Comparison of ENCODE assay signal across 1 cellular context in the genomic region with DNA sequence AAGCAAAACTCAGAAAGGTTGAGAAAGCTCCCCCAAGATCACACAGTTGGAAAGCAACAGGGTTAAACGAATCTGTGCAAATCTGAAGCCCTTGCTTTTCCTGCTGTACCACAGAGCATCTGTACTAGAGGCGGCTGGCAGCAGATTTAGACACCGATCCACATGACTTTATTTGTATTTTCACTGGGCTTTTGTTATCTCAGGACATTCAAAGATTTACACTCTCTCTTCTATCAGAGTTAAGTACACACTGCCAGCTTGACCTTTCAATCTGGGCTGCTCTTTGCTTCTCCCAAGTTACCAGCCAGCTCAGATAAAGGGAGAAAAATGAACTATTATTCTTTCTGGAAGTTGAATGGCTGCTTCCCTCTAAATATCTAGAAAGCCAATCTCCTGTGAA.
TF ChIP-seq lines count a peak whose summit lies in the region.

No MANE protein-coding gene starts in this region.

TF ChIP-seq in HepG2, 621 proteins besides CTCF, POLR2A, EP300 and RAD21 (continued from another document):
- TF ChIP-seq, protein P1, sequence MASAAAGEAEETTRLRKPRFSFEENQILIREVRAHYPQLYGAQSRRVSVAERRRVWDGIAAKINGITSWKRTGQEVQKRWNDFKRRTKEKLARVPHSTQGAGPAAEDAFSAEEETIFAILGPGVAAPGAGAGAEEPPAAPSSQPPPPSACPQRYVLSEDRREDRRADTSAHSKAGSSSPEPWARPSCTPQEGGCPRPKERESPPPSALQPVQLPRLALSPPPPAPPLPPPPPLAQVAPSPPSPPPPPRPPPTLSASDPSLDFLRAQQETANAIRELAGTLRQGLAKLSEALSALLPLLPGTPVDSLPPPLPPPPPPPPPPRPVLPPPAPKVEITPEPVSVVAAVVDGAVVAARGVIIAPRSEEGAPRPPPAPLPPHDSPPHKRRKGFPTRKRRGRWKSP (CRISPR knock-in tag; IDR thresholded peaks at IDR 0.05) = no peak
- TF ChIP-seq PHF20 (CRISPR knock-in tag; IDR thresholded peaks at IDR 0.05) = no peak
- no peak for TF ChIP-seq TP53 (CRISPR knock-in tag; conservative IDR thresholded peaks at IDR 0.05)
- TF ChIP-seq KMT2A (CRISPR knock-in tag; IDR thresholded peaks at IDR 0.05) = no peak
- no peak for TF ChIP-seq MIER3 (CRISPR knock-in tag; IDR thresholded peaks at IDR 0.05; ENCODE audit: borderline replicate concordance)
- TF ChIP-seq ZBTB33 (CRISPR knock-in tag; IDR thresholded peaks at IDR 0.05) = no peak
- TF ChIP-seq, protein P2, sequence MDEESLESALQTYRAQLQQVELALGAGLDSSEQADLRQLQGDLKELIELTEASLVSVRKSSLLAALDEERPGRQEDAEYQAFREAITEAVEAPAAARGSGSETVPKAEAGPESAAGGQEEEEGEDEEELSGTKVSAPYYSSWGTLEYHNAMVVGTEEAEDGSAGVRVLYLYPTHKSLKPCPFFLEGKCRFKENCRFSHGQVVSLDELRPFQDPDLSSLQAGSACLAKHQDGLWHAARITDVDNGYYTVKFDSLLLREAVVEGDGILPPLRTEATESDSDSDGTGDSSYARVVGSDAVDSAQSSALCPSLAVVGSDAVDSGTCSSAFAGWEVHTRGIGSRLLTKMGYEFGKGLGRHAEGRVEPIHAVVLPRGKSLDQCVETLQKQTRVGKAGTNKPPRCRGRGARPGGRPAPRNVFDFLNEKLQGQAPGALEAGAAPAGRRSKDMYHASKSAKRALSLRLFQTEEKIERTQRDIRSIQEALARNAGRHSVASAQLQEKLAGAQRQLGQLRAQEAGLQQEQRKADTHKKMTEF (CRISPR knock-in tag; IDR thresholded peaks at IDR 0.05) = no peak
- TF ChIP-seq, protein P3, sequence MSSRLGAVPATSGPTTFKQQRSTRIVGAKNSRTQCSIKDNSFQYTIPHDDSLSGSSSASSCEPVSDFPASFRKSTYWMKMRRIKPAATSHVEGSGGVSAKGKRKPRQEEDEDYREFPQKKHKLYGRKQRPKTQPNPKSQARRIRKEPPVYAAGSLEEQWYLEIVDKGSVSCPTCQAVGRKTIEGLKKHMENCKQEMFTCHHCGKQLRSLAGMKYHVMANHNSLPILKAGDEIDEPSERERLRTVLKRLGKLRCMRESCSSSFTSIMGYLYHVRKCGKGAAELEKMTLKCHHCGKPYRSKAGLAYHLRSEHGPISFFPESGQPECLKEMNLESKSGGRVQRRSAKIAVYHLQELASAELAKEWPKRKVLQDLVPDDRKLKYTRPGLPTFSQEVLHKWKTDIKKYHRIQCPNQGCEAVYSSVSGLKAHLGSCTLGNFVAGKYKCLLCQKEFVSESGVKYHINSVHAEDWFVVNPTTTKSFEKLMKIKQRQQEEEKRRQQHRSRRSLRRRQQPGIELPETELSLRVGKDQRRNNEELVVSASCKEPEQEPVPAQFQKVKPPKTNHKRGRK (CRISPR knock-in tag; IDR thresholded peaks at IDR 0.05) = no peak
- TF ChIP-seq GPN1 (CRISPR knock-in tag; IDR thresholded peaks at IDR 0.05; ENCODE audit: borderline replicate concordance) = no peak
- TF ChIP-seq ARNT2 (CRISPR knock-in tag; IDR thresholded peaks at IDR 0.05; ENCODE audit: low read depth) = no peak
- no peak for TF ChIP-seq TBL1XR1 (IDR thresholded peaks at IDR 0.05; ENCODE audit: borderline replicate concordance, low read length, partially characterized antibody)
- TF ChIP-seq BRD4 (CRISPR knock-in tag; IDR thresholded peaks at IDR 0.05) = no peak
- TF ChIP-seq ZBTB49 (CRISPR knock-in tag; IDR thresholded peaks at IDR 0.05; ENCODE audit: borderline replicate concordance) = no peak
